ENCODE assay signal across 8 cellular contexts in the genomic region with DNA sequence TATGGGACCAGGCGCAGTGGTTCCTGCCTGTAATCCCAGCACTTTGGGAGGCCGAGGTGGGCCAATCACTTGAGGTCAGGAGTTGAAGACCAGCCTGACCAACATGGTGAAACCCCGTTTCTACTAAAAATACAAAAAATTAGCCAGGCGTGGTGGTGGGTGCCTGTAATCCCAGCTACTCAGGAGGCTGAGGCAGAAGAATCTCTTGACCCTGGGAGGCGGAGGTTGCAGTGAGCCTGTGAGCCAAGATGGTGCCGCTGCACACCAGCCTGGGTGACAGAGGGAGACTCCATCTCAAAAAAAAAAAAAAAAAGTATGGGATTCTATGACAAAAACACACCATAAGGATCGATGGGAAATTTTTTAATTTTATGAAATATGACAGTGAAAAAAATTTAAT. TPM values are rescaled to one million over a fixed set of nuclear protein-coding genes. Genes with fewer than 3 reads are reported as not detected.
DNase-seq lines count a peak whose midpoint lies in the region; ATAC-seq and TF ChIP-seq lines count a peak whose summit lies in the region.
"Not testable (repeated sequence)": the region's sequence is repeated elsewhere in the genome, so short reads cannot be mapped to it uniquely, and the experiment has no call there.
"Had no signal": no experiment of that assay in that cellular context is flagged by ENCODE, and none has a peak within 500 bp of the region (broad histone marks: within the 10 kb centered on the region; RNA-seq: fewer than 3 reads in every experiment).

No MANE protein-coding gene starts in this region.

- H3K27ac ChIP-seq in breast epithelium = not testable (repeated sequence)

- peaks cover 64% of the 10 kb centered on the region for H3K4me1 Mint-ChIP-seq in activated T-cell treated with anti-CD3 and anti-CD28 coated beads, Interleukin-2, amount 50 U/mL, for 4 hours (ENCODE audit: low read depth)
- peaks cover 28% of the 10 kb centered on the region for H3K4me1 Mint-ChIP-seq in memory B cell

- not testable (repeated sequence) for H3K36me3 Mint-ChIP-seq in activated T-cell treated with anti-CD3 and anti-CD28 coated beads, Interleukin-2, amount 50 U/mL, for 4 hours (ENCODE audit: insufficient read depth)
- peaks cover 19% of the 10 kb centered on the region for H3K36me3 Mint-ChIP-seq in memory B cell

- H3K4me3 ChIP-seq in GM12864 (ENCODE audit: low read depth, low read length) (peak overlapping the region; percentile 51), NB4 (ENCODE audit: low read depth, low read length) (peak overlapping the region; percentile 88), breast epithelium (peak overlapping the region in 2 of 3 donors; percentile 13 to 31)

- peak overlapping the region; percentile 90 for H3K27ac Mint-ChIP-seq in memory B cell

- H3K4me1 ChIP-seq in breast epithelium = not testable (repeated sequence)

- intact Hi-C loops in breast epithelium (cut with DNase I; ENCODE audit: low total_unique reads) = not testable (repeated sequence)

- H3K36me3 ChIP-seq in breast epithelium = not testable (repeated sequence)

- not testable (repeated sequence) for TF ChIP-seq POLR2A in NB4 (IDR thresholded peaks at IDR 0.05; ENCODE audit: extremely low read depth, insufficient read length); breast epithelium (IDR thresholded peaks at IDR 0.05)

- TF ChIP-seq CTCF in GM12864 (IDR thresholded peaks at IDR 0.05; ENCODE audit: low read depth, low read length, missing control alignments); NB4 (IDR thresholded peaks at IDR 0.05; ENCODE audit: low read depth, low read length); breast epithelium (IDR thresholded peaks at IDR 0.05): not testable (repeated sequence)

- not testable (repeated sequence) for H3K27me3 ChIP-seq in breast epithelium

- not testable (repeated sequence) for H3K27me3 Mint-ChIP-seq in activated T-cell treated with anti-CD3 and anti-CD28 coated beads, Interleukin-2, amount 50 U/mL, for 4 hours (ENCODE audit: low read depth); memory B cell

- not testable (repeated sequence) for H3K9me3 Mint-ChIP-seq in activated T-cell treated with anti-CD3 and anti-CD28 coated beads, Interleukin-2, amount 50 U/mL, for 4 hours; memory B cell

- H3K9me3 ChIP-seq in breast epithelium = not testable (repeated sequence)

- peak overlapping the region; percentile 83 for H3K4me3 Mint-ChIP-seq in activated T-cell treated with anti-CD3 and anti-CD28 coated beads, Interleukin-2, amount 50 U/mL, for 4 hours
- peak overlapping the region; percentile 82 for H3K4me3 Mint-ChIP-seq in memory B cell

- DNase-seq in GM12864 (ENCODE audit: low read depth); breast epithelium (ENCODE audit: low spot score in 2 of 2): not testable (repeated sequence)
- DNase-seq in NB4 (ENCODE audit: low read depth) (peak; percentile 51), memory B cell (ENCODE audit: low spot score in 2 of 2) (peak in 1 of 2 donors; percentile 22)
- DNase-seq in activated CD4-positive, alpha-beta T cell treated with anti-CD3 and anti-CD28 coated beads for 1 hour = peak; percentile 24
- peak; percentile 36 for DNase-seq in activated T-cell treated with anti-CD3 and anti-CD28 coated beads, Interleukin-2, amount 50 U/mL, for 4 hours
- DNase-seq in stimulated activated CD4-positive, alpha-beta T cell treated with anti-CD3 and anti-CD28 coated beads, Interleukin-4, amount 100 ng/mL, for 1 hour = peak; percentile 32

- not testable (repeated sequence) for ATAC-seq in activated T-cell treated with anti-CD3 and anti-CD28 coated beads, Interleukin-2, amount 50 U/mL, for 4 hours
- ATAC-seq in memory B cell (ENCODE audit: low read depth) = peak; percentile 21

RNA-seq across cellular contexts. Expression of a gene that starts 1.6 kb away (rescaled TPM):
- 1 to 10 TPM; 5.0 to 7.0 (median 7.0) TPM for total RNA-seq in activated T-cell treated with anti-CD3 and anti-CD28 coated beads, Interleukin-2, amount 50 U/mL, for 4 hours
- total RNA-seq in breast epithelium = 10 to 100 TPM in 2 of 3 donors, 1 to 10 TPM in 1; 5.9 to 38.1 (median 10.2) TPM

RNA-seq across cellular contexts. Expression of a gene that starts 9.2 kb away (rescaled TPM):
- total RNA-seq in activated T-cell treated with anti-CD3 and anti-CD28 coated beads, Interleukin-2, amount 50 U/mL, for 4 hours = 10 to 100 TPM; 18.4 to 25.1 (median 19.4) TPM
- 10 to 100 TPM in 1 of 3 donors, 1 to 10 TPM in 2; 4.3 to 34.2 (median 8.8) TPM for total RNA-seq in breast epithelium
- total RNA-seq: PC-3 had no signal

RNA-seq across cellular contexts. Expression of a gene that starts 15.2 kb away (rescaled TPM):
- total RNA-seq in activated T-cell treated with anti-CD3 and anti-CD28 coated beads, Interleukin-2, amount 50 U/mL, for 4 hours = under 1 TPM in 1 of 3 donors, not detected in 2; 0.15 TPM
- total RNA-seq in breast epithelium = under 1 TPM in 1 of 3 donors, not detected in 2; 0.96 TPM
- total RNA-seq: PC-3 had no signal

Comparison
In these comparisons a context has a peak if more than half of its experiments do, and no peak if none do; other contexts are left out.
1. H3K4me3 ChIP-seq: peak in every context shown above with its lines; median percentile 88 in NB4; 51 in GM12864; 22 in breast epithelium.